19 cellular contexts compared by ENCODE assay signal in the genomic region with DNA sequence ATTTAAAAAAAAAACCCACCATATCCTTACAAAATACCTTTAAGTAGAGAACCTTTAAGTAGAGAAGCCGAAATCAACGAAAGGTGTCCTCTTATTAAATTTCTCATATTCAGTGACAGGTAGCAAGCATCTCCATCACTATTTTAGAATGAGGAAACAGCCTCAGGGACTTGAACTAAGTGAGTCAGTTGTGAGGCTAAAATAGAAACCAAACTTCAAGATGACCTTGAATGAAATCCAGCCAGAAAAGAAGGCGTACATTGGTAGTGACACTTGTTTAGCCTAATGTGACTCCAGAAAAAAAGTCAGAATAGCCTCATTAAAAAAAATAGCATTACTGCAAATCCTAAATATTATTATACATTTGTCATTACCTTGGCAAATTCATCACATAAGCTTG.
"Had no signal": no experiment of that assay in that cellular context is flagged by ENCODE, and none has a peak within 500 bp of the region (broad histone marks: within the 10 kb centered on the region; RNA-seq: fewer than 3 reads in every experiment).

No MANE protein-coding gene starts in this region.

- H3K9me3 ChIP-seq: esophagus squamous epithelium, gastroesophageal sphincter, lower lobe of right lung, ovary, right atrium auricular region, sigmoid colon, testis, tibial nerve had no signal

- H3K27me3 ChIP-seq: esophagus squamous epithelium, gastroesophageal sphincter, neural progenitor cell, ovary, right atrium auricular region, sigmoid colon, testis, tibial nerve had no signal

- H3K4me2 ChIP-seq: neural progenitor cell had no signal

- H3K27ac ChIP-seq: esophagus squamous epithelium, gastroesophageal sphincter, lower lobe of right lung, neural progenitor cell, ovary, right atrium auricular region, sigmoid colon, skin epidermis, testis, tibial nerve had no signal

- DNase-seq: effector memory CD8-positive, alpha-beta T cell; esophagus squamous epithelium; foreskin fibroblast; glutamatergic neuron; islet precursor cell; lower lobe of right lung; nucleus accumbens; ovary; sigmoid colon; stimulated activated CD4-positive, alpha-beta T cell treated with anti-CD3 and anti-CD28 coated beads, Interleukin-2, amount 100 ng/mL, for 24 hours; stimulated activated CD4-positive, alpha-beta T cell treated with anti-CD3 and anti-CD28 coated beads, Interleukin-4, amount 100 ng/mL, for 4 hours; stimulated activated naive B cell treated with anti-CD40 and anti-IgM and Interleukin-4, amounts not matched to agents 10 μg/mL and 1 μg/mL and 100 μg/mL, for 72 hours; stimulated activated naive CD8-positive, alpha-beta T cell treated with anti-CD3 and anti-CD28 coated beads, Interleukin-15, amount 100 ng/mL, for 72 hours; testis had no signal

- H3K4me3 ChIP-seq: esophagus squamous epithelium, gastroesophageal sphincter, lower lobe of right lung, neural progenitor cell, ovary, right atrium auricular region, sigmoid colon, skin epidermis, testis, tibial nerve had no signal

- H3K36me3 ChIP-seq: esophagus squamous epithelium, gastroesophageal sphincter, lower lobe of right lung, neural progenitor cell, ovary, right atrium auricular region, sigmoid colon, tibial nerve had no signal

- H3K4me1 ChIP-seq: esophagus squamous epithelium, gastroesophageal sphincter, lower lobe of right lung, right atrium auricular region, sigmoid colon, tibial nerve had no signal
